ENCODE assay signal across 7 cellular contexts in genomic region chr6:106360989-106361430, GRCh38. TPM values are rescaled to one million over a fixed set of nuclear protein-coding genes. Genes with fewer than 3 reads are reported as not detected.
DNase-seq lines count a peak whose midpoint lies in the region; ATAC-seq lines count a peak whose summit lies in the region.

No MANE protein-coding gene starts in this region.

- H3K36me3 Mint-ChIP-seq in activated CD4-positive, alpha-beta T cell treated with anti-CD3 and anti-CD28 coated beads, Interleukin-2, amount 10 ng/mL, durations not matched to agents 24 days and 14 days (ENCODE audit: low read depth), result no peaks in the 10 kb centered on the region

- intact Hi-C loops in activated CD4-positive, alpha-beta T cell treated with anti-CD3 and anti-CD28 coated beads, Interleukin-2, amount 10 ng/mL, durations not matched to agents 24 days and 14 days (cut with micrococcal nuclease), result no loop called here

- H2BK12ac ChIP-seq in neuronal stem cell (ENCODE audit: low read length), result no peak overlapping the region

- H3K27ac ChIP-seq in epithelial cell of prostate (peak overlapping the region; percentile 72), neuronal stem cell (replicated peaks; ENCODE audit: low read length) (no peak overlapping the region)

- peak overlapping the region; percentile 80 for H3K4me3 Mint-ChIP-seq in activated CD4-positive, alpha-beta T cell treated with anti-CD3 and anti-CD28 coated beads, Interleukin-2, amount 10 ng/mL, durations not matched to agents 24 days and 14 days

- no peak overlapping the region for H3K4ac ChIP-seq in neuronal stem cell (ENCODE audit: low read length)

- H2AK5ac ChIP-seq in neuronal stem cell (ENCODE audit: low read depth, low read length), result no peak overlapping the region

- no peaks in the 10 kb centered on the region for H3K79me1 ChIP-seq in neuronal stem cell (ENCODE audit: low read depth, low read length)

- no peak overlapping the region for H2BK5ac ChIP-seq in neuronal stem cell (ENCODE audit: low read length)

- ATAC-seq in GM19043 (IDR thresholded peaks at IDR 0.05; ENCODE audit: low read depth, unreplicated experiment) (peak; percentile 29), HG03175 (IDR thresholded peaks at IDR 0.05; ENCODE audit: unreplicated experiment) (peak; percentile 33), HG02763 (IDR thresholded peaks at IDR 0.05; ENCODE audit: unreplicated experiment) (no peak)

- H3K18ac ChIP-seq in neuronal stem cell (ENCODE audit: low read length), result no peak overlapping the region

- peak overlapping the region; percentile 31 for H3K14ac ChIP-seq in neuronal stem cell (ENCODE audit: low read length)

- H4K8ac ChIP-seq in neuronal stem cell (ENCODE audit: low read depth, low read length), result no peak overlapping the region

- peaks cover 9% of the 10 kb centered on the region for H3K4me1 Mint-ChIP-seq in activated CD4-positive, alpha-beta T cell treated with anti-CD3 and anti-CD28 coated beads, Interleukin-2, amount 10 ng/mL, durations not matched to agents 24 days and 14 days

- H2BK120ac ChIP-seq in neuronal stem cell (ENCODE audit: low read depth, low read length), result no peak overlapping the region

- DNase-seq in activated CD4-positive, alpha-beta T cell treated with anti-CD3 and anti-CD28 coated beads, Interleukin-2, amount 10 ng/mL, durations not matched to agents 24 days and 14 days, result peak; percentile 69
- DNase-seq in epithelial cell of prostate (ENCODE audit: low read depth, low spot score), result no peak
- DNase-seq in neuronal stem cell (ENCODE audit: low spot score), result peak; percentile 6
- no peak for DNase-seq in GOT3 (lab: John Stamatoyannopoulos, UW)

- H2AFZ ChIP-seq in neuronal stem cell (ENCODE audit: low read length), result peak overlapping the region; percentile 85

- no peaks in the 10 kb centered on the region for H3K9me3 ChIP-seq in neuronal stem cell (replicated peaks in 1 of 2; ENCODE audit: control insufficient read depth in 2 of 2, insufficient read depth in 1 of 2, low read depth in 1 of 2, low read length in 2 of 2)

- no peak overlapping the region for H3K23ac ChIP-seq in neuronal stem cell (ENCODE audit: low read depth, low read length, poor library complexity)

- no peak overlapping the region for H3K9ac ChIP-seq in neuronal stem cell (ENCODE audit: low read depth, low read length, poor library complexity)

- H3K27me3 ChIP-seq in neuronal stem cell (ENCODE audit: control insufficient read depth in 3 of 3, insufficient read depth in 3 of 3, low read depth in 1 of 3, low read length in 3 of 3), result peaks cover 12 to 48% (median 18%) of the 10 kb centered on the region in 3 experiments

- H4K91ac ChIP-seq in neuronal stem cell (ENCODE audit: low read depth, low read length, poor library complexity), result no peak overlapping the region

- no CpG with 5 or more reads among the region's 31 CpGs for WGBS in neuronal stem cell (ENCODE audit: extremely low coverage in 2 of 2, insufficient read length in 2 of 2, insufficient replicate concordance in 1 of 2), 2 donors

- no peaks in the 10 kb centered on the region for H3K36me3 ChIP-seq in neuronal stem cell (replicated peaks in 1 of 2; ENCODE audit: control insufficient read depth in 2 of 2, insufficient read depth in 2 of 2, low read length in 2 of 2)

- no peak overlapping the region for H3K27ac Mint-ChIP-seq in activated CD4-positive, alpha-beta T cell treated with anti-CD3 and anti-CD28 coated beads, Interleukin-2, amount 10 ng/mL, durations not matched to agents 24 days and 14 days

- peaks cover 4 to 8% of the 10 kb centered on the region in 2 donors for H3K4me1 ChIP-seq in neuronal stem cell (ENCODE audit: control insufficient read depth in 2 of 2, insufficient read depth in 1 of 2, low read depth in 1 of 2, low read length in 2 of 2)

- H2BK15ac ChIP-seq in neuronal stem cell (ENCODE audit: low read length), result peak overlapping the region; percentile 17

- no peaks in the 10 kb centered on the region for H3K9me3 Mint-ChIP-seq in activated CD4-positive, alpha-beta T cell treated with anti-CD3 and anti-CD28 coated beads, Interleukin-2, amount 10 ng/mL, durations not matched to agents 24 days and 14 days

- H3K27me3 Mint-ChIP-seq in activated CD4-positive, alpha-beta T cell treated with anti-CD3 and anti-CD28 coated beads, Interleukin-2, amount 10 ng/mL, durations not matched to agents 24 days and 14 days, result peaks cover 42% of the 10 kb centered on the region

- H3K4me2 ChIP-seq in neuronal stem cell (ENCODE audit: insufficient read depth, low read length, poor library complexity, severe bottlenecking), result peak overlapping the region; percentile 97

- H3K4me3 ChIP-seq in neuronal stem cell (ENCODE audit: low read length in 2 of 2), result peak overlapping the region in 1 of 2 donors; percentile 83

RNA-seq across cellular contexts. Expression of gene CRYBG1, which starts 0.5 kb away (rescaled TPM):
- 9.3 and 10.0 TPM in 2 replicates for total RNA-seq in activated CD4-positive, alpha-beta T cell treated with anti-CD3 and anti-CD28 coated beads, Interleukin-2, amount 10 ng/mL, durations not matched to agents 24 days and 14 days
- 0.01 TPM for polyA plus RNA-seq in neuronal stem cell (2013, experiment 1 of 2)
- polyA plus RNA-seq in neuronal stem cell (2013, experiment 2 of 2), result 0.01 TPM

RNA-seq across cellular contexts. Expression of gene ATG5, which starts 35.5 kb away (rescaled TPM):
- 29.5 and 30.7 TPM in 2 replicates for total RNA-seq in activated CD4-positive, alpha-beta T cell treated with anti-CD3 and anti-CD28 coated beads, Interleukin-2, amount 10 ng/mL, durations not matched to agents 24 days and 14 days
- 16.6 TPM for polyA plus RNA-seq in neuronal stem cell (2013, experiment 1 of 2)
- 17.8 TPM for polyA plus RNA-seq in neuronal stem cell (2013, experiment 2 of 2)

Comparison
In these comparisons a context has a peak if more than half of its experiments do, and no peak if none do; other contexts are left out.
1. DNase-seq: peak in activated CD4-positive, alpha-beta T cell treated with anti-CD3 and anti-CD28 coated beads, Interleukin-2, amount 10 ng/mL, durations not matched to agents 24 days and 14 days (single experiment) and neuronal stem cell (single experiment); none in epithelial cell of prostate (single experiment) and GOT3 (single experiment).